Comparison of ENCODE assay signal across 11 cellular contexts in the genomic region with DNA sequence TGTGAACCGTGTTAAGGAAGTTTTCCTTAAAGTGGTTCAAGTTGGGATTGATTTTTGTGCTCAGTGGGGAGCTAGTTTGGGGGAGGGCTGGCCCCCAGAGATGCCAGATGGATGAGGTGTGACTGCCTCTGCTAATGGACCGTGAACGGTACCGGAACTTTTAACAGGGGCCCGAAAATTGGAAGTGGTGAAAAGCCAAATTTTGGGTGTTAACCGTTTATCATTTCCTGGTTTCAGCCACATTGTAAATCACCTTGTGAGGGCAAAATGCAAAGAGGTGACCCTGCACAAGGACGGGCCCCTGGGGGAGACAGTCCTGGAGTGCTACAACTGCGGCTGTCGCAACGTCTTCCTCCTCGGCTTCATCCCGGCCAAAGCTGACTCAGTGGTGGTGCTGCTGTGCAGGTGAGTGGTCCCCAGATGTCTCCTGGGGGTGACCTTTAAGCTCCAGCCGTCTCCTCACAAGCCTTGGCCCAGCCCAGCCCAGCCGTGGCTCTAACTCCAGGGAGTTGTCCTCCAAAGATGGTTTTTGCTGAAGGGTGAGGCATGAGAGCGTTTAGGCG. TPM values are rescaled to one million over a fixed set of nuclear protein-coding genes. Genes with fewer than 3 reads are reported as not detected.
DNase-seq lines count a peak whose midpoint lies in the region; ATAC-seq and TF ChIP-seq lines count a peak whose summit lies in the region.
"Had no signal": no experiment of that assay in that cellular context is flagged by ENCODE, and none has a peak within 500 bp of the region (broad histone marks: within the 10 kb centered on the region; RNA-seq: fewer than 3 reads in every experiment).

No MANE protein-coding gene starts in this region.

- H3K36me3 Mint-ChIP-seq in dendritic cell treated with granulocyte-macrophage colony-stimulating factor and Interleukin-4, amounts not matched to agents 40 ng/mL and 50 ng/mL, for 4 days (ENCODE audit: low read depth), result peaks cover 97% of the 10 kb centered on the region
- peaks cover 40% of the 10 kb centered on the region for H3K36me3 Mint-ChIP-seq in nephron (ENCODE audit: low read depth)

- H3K27me3 ChIP-seq in heart left ventricle, result no peaks in the 10 kb centered on the region
- H3K27me3 ChIP-seq in aorta (ENCODE audit: control insufficient read depth in 1 of 2, insufficient read depth in 2 of 2, low read length in 1 of 2), result no peaks in the 10 kb centered on the region

- no peaks in the 10 kb centered on the region for H3K27me3 Mint-ChIP-seq in dendritic cell treated with granulocyte-macrophage colony-stimulating factor and Interleukin-4, amounts not matched to agents 40 ng/mL and 50 ng/mL, for 4 days
- H3K27me3 Mint-ChIP-seq in nephron (ENCODE audit: low read depth), result no peaks in the 10 kb centered on the region
- H3K27me3 Mint-ChIP-seq: activated naive CD8-positive, alpha-beta T cell treated with anti-CD3 and anti-CD28 coated beads, Interleukin-2, amount 10 ng/mL, durations not matched to agents 7 days and 5 days had no signal

- intact Hi-C loops in heart left ventricle (cut with DNase I), result loop anchor here (2.0 to 10.0 kb wide), 11 partner anchors 165 to 405 kb away; partner anchors contain the start of genes CRTC1 (in 3 of the 10) and REX1BD (in 1 of the 10)
- intact Hi-C loops in cardiac septum (cut with DNase I), result loop anchor here (5.0 kb wide), 2 partner anchors 258 to 383 kb away; no protein-coding TSS in a partner anchor
- intact Hi-C loops in dendritic cell treated with granulocyte-macrophage colony-stimulating factor and Interleukin-4, amounts not matched to agents 40 ng/mL and 50 ng/mL, for 4 days (cut with micrococcal nuclease), result loop anchor here (2.0 to 5.0 kb wide), 3 partner anchors 17 to 398 kb away; partner anchors contain the start of gene REX1BD
- intact Hi-C loops in aorta (cut with DNase I), result loop anchor here (10.0 kb wide), 4 partner anchors 165 to 395 kb away; partner anchors contain the start of gene CRTC1 (in 1 of the 2)

- H3K4me1 Mint-ChIP-seq in dendritic cell treated with granulocyte-macrophage colony-stimulating factor and Interleukin-4, amounts not matched to agents 40 ng/mL and 50 ng/mL, for 4 days (ENCODE audit: low read depth), result peaks cover 63% of the 10 kb centered on the region
- H3K4me1 Mint-ChIP-seq in nephron, result peaks cover 64% of the 10 kb centered on the region

- H3K4me1 ChIP-seq in heart left ventricle, result peaks cover 24 to 61% (median 47%) of the 10 kb centered on the region in 12 donors
- no peaks in the 10 kb centered on the region for H3K4me1 ChIP-seq in aorta (ENCODE audit: control insufficient read depth in 1 of 2, insufficient read depth in 2 of 2, low read length in 2 of 2)

- H3K27ac ChIP-seq in heart left ventricle, result peak overlapping the region; percentile 48 to 86 (median 82)
- H3K27ac ChIP-seq in aorta (ENCODE audit: low read depth in 1 of 2, low read length in 2 of 2), result peak overlapping the region; percentile 8 to 18

- ATAC-seq in heart left ventricle (no peak), aorta (ENCODE audit: low FRiP score) (no peak)

- H3K9me3 Mint-ChIP-seq in dendritic cell treated with granulocyte-macrophage colony-stimulating factor and Interleukin-4, amounts not matched to agents 40 ng/mL and 50 ng/mL, for 4 days, result no peaks in the 10 kb centered on the region
- no peaks in the 10 kb centered on the region for H3K9me3 Mint-ChIP-seq in nephron
- H3K9me3 Mint-ChIP-seq: activated naive CD8-positive, alpha-beta T cell treated with anti-CD3 and anti-CD28 coated beads, Interleukin-2, amount 10 ng/mL, durations not matched to agents 7 days and 5 days had no signal

- peak overlapping the region; percentile 90 for H3K27ac Mint-ChIP-seq in dendritic cell treated with granulocyte-macrophage colony-stimulating factor and Interleukin-4, amounts not matched to agents 40 ng/mL and 50 ng/mL, for 4 days
- peak overlapping the region; percentile 87 to 99 (median 99) for H3K27ac Mint-ChIP-seq in nephron
- H3K27ac Mint-ChIP-seq: activated naive CD8-positive, alpha-beta T cell treated with anti-CD3 and anti-CD28 coated beads, Interleukin-2, amount 10 ng/mL, durations not matched to agents 7 days and 5 days had no signal

- TF ChIP-seq POLR2A in heart left ventricle (IDR thresholded peaks at IDR 0.05), result no peak

- H3K4me3 ChIP-seq in heart left ventricle, result no peak overlapping the region
- no peak overlapping the region for H3K4me3 ChIP-seq in aorta (ENCODE audit: low read length in 2 of 2)

- H3K4me3 Mint-ChIP-seq in dendritic cell treated with granulocyte-macrophage colony-stimulating factor and Interleukin-4, amounts not matched to agents 40 ng/mL and 50 ng/mL, for 4 days, result peak overlapping the region; percentile 11
- H3K4me3 Mint-ChIP-seq in nephron, result peak overlapping the region; percentile 58 to 66 (median 66)
- H3K4me3 Mint-ChIP-seq: activated naive CD8-positive, alpha-beta T cell treated with anti-CD3 and anti-CD28 coated beads, Interleukin-2, amount 10 ng/mL, durations not matched to agents 7 days and 5 days had no signal

- no peaks in the 10 kb centered on the region for H3K9me3 ChIP-seq in heart left ventricle
- H3K9me3 ChIP-seq in aorta (ENCODE audit: control insufficient read depth, low read length), result no peaks in the 10 kb centered on the region

- TF ChIP-seq CTCF in heart left ventricle (IDR thresholded peaks at IDR 0.05) (no peak), nephron (IDR thresholded peaks at IDR 0.05; ENCODE audit: unreplicated experiment in 3 of 3) (no peak)

- peaks cover 4 to 59% (median 49%) of the 10 kb centered on the region in 9 donors for H3K36me3 ChIP-seq in heart left ventricle
- H3K36me3 ChIP-seq in aorta (ENCODE audit: control insufficient read depth in 1 of 2, insufficient read depth in 2 of 2, low read length in 1 of 2), result peaks cover 0 to 11% of the 10 kb centered on the region in 2 donors

- 47 to 65% (median 50%) methylated on average over 16 of the region's 16 CpGs for WGBS in heart left ventricle, 4 donors
- WGBS in aorta, 2 donors, result 56 to 61% methylated on average over 16 of the region's 16 CpGs

- no peak for DNase-seq in heart left ventricle
- DNase-seq in cardiac septum (ENCODE audit: low spot score), result no peak
- DNase-seq in aorta, result peak in 1 of 2 donors; percentile 64
- no peak for DNase-seq in DMS153 treated with DMSO at 0.1 percent for 48 hours (lab: John Stamatoyannopoulos, UW; ENCODE audit: unreplicated experiment)
- DNase-seq in superior temporal gyrus (ENCODE audit: extremely low spot score), result no peak
- no peak for DNase-seq in NCI-H2107 treated with DMSO at 0.1 percent for 48 hours (lab: John Stamatoyannopoulos, UW; ENCODE audit: unreplicated experiment)
- DNase-seq: activated naive CD8-positive, alpha-beta T cell treated with anti-CD3 and anti-CD28 coated beads, Interleukin-2, amount 10 ng/mL, durations not matched to agents 7 days and 5 days; NCI-H2227 treated with DMSO at 0.1 percent for 48 hours; T-helper 1 cell had no signal

RNA-seq across cellular contexts. Expression of gene UPF1, which starts 18.2 kb away (rescaled TPM):
- total RNA-seq in heart left ventricle (10 to 100 TPM; 27.5 to 84.4 (median 40.2) TPM), cardiac septum (40.2 TPM), aorta (10 to 100 TPM; 53.7 to 75.6 TPM)
- polyA plus RNA-seq in heart left ventricle (10 to 100 TPM; 33.4 to 34.3 TPM), aorta (10 to 100 TPM; 16.5 to 40.4 TPM)

RNA-seq across cellular contexts. Expression of gene CERS1, which starts 46.0 kb away (rescaled TPM):
- total RNA-seq in heart left ventricle (1 to 10 TPM in 4 of 9 donors, under 1 TPM in 5; 0.21 to 2.1 (median 0.72) TPM), cardiac septum (1.8 TPM), aorta (1 to 10 TPM in 1 of 2 donors, under 1 TPM in 1; 0.49 to 3.3 TPM)
- polyA plus RNA-seq in heart left ventricle (under 1 TPM; 0.27 to 0.40 TPM), aorta (1 to 10 TPM in 1 of 2 donors, under 1 TPM in 1; 0.51 to 1.3 TPM)
- total RNA-seq: activated naive CD8-positive, alpha-beta T cell treated with anti-CD3 and anti-CD28 coated beads, Interleukin-2, amount 10 ng/mL, durations not matched to agents 7 days and 5 days had no signal

RNA-seq across cellular contexts. Expression of gene COMP, which starts 58.8 kb away (rescaled TPM):
- 1 to 10 TPM in 3 of 9 donors, under 1 TPM in 5, not detected in 1; 0.16 to 2.7 (median 0.60) TPM for total RNA-seq in heart left ventricle
- polyA plus RNA-seq in heart left ventricle, result under 1 TPM; 0.11 to 0.53 TPM
- total RNA-seq in cardiac septum, result 31.8 TPM
- 100 to 1,000 TPM in 1 of 2 donors, 10 to 100 TPM in 1; 15.8 to 142 TPM for total RNA-seq in aorta
- 10 to 100 TPM in 1 of 2 donors, 1 to 10 TPM in 1; 9.8 to 14.4 TPM for polyA plus RNA-seq in aorta
- total RNA-seq: activated naive CD8-positive, alpha-beta T cell treated with anti-CD3 and anti-CD28 coated beads, Interleukin-2, amount 10 ng/mL, durations not matched to agents 7 days and 5 days had no signal
